15 cellular contexts compared by ENCODE assay signal in the genomic region with DNA sequence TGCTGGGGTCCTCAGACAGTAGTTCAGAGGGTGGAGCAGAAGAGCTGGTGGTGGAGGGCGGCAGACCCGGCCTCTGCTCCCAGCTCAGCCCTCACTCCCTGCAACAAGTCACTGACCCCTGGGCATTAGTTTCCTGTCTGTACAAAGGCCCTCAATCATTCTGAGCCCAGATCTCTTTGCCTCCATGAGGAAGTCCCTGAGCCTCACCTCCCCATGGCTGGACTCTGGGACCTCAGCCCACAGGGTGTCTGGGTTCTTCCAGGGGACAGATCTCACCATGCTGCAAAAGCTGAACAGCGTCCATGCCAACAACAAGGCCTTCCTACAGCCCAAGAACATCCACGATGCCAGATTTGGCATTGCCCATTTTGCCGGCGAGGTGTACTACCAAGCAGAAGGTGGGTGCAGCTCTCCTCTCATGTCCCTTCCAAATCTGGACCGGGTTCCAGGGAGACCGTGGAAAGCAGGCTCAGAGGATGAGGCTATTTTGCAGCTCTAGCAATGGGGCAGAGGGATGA. TPM values are rescaled to one million over a fixed set of nuclear protein-coding genes. Genes with fewer than 3 reads are reported as not detected.
"Had no signal": no experiment of that assay in that cellular context is flagged by ENCODE, and none has a peak within 500 bp of the region (broad histone marks: within the 10 kb centered on the region; RNA-seq: fewer than 3 reads in every experiment).

No MANE protein-coding gene starts in this region.

- H3K36me3 ChIP-seq: SJCRH30, suprapubic skin had no signal

- H3K27ac ChIP-seq: SJCRH30, skin epidermis, suprapubic skin had no signal

- H3K4me1 Mint-ChIP-seq: activated naive CD8-positive, alpha-beta T cell treated with anti-CD3 and anti-CD28 coated beads, Interleukin-2, amount 50 U/mL, for 24 hours had no signal

- H3K9me3 ChIP-seq: SJCRH30, suprapubic skin had no signal

- H3K27me3 Mint-ChIP-seq: activated naive CD8-positive, alpha-beta T cell treated with anti-CD3 and anti-CD28 coated beads, Interleukin-2, amount 50 U/mL, for 24 hours had no signal

- H3K9me3 Mint-ChIP-seq: activated naive CD8-positive, alpha-beta T cell treated with anti-CD3 and anti-CD28 coated beads, Interleukin-2, amount 50 U/mL, for 24 hours; WTC11 had no signal

- H3K4me3 Mint-ChIP-seq: activated naive CD8-positive, alpha-beta T cell treated with anti-CD3 and anti-CD28 coated beads, Interleukin-2, amount 50 U/mL, for 24 hours; WTC11 had no signal

- ATAC-seq: activated naive CD8-positive, alpha-beta T cell treated with anti-CD3 and anti-CD28 coated beads, Interleukin-2, amount 50 U/mL, for 24 hours; left colon; stimulated activated naive CD8-positive, alpha-beta T cell treated with anti-CD3 and anti-CD28 coated beads, Interleukin-15, Interleukin-2, amounts not matched to agents 100 U/mL and 50 U/mL, for 24 hours; WTC11 had no signal

- H3K27ac Mint-ChIP-seq: activated naive CD8-positive, alpha-beta T cell treated with anti-CD3 and anti-CD28 coated beads, Interleukin-2, amount 50 U/mL, for 24 hours; WTC11 had no signal

- DNase-seq: activated CD4-positive, alpha-beta T cell treated with anti-CD3 and anti-CD28 coated beads for 48 hours; activated naive CD8-positive, alpha-beta T cell treated with anti-CD3 and anti-CD28 coated beads, Interleukin-2, amount 50 U/mL, for 24 hours; cerebellar nuclear complex; dermis blood vessel endothelial cell; left colon; retina; SJCRH30; stimulated activated CD4-positive, alpha-beta T cell treated with anti-CD3 and anti-CD28 coated beads, Interleukin-15, amount 100 ng/mL, for 24 hours; stimulated activated CD4-positive, alpha-beta T cell treated with anti-CD3 and anti-CD28 coated beads, Interleukin-4, amount 100 ng/mL, for 24 hours; stimulated activated naive CD8-positive, alpha-beta T cell treated with anti-CD3 and anti-CD28 coated beads, Interleukin-15, Interleukin-2, amounts not matched to agents 100 U/mL and 50 U/mL, for 24 hours; T-helper 2 cell had no signal

- H3K36me3 Mint-ChIP-seq: WTC11 had no signal

RNA-seq across cellular contexts. Expression of gene MYO7B, which starts 49.1 kb away (rescaled TPM):
- total RNA-seq: dermis blood vessel endothelial cell, epithelial cell of proximal tubule, WTC11 had no signal
